ENCODE assay signal across 22 cellular contexts in the genomic region with DNA sequence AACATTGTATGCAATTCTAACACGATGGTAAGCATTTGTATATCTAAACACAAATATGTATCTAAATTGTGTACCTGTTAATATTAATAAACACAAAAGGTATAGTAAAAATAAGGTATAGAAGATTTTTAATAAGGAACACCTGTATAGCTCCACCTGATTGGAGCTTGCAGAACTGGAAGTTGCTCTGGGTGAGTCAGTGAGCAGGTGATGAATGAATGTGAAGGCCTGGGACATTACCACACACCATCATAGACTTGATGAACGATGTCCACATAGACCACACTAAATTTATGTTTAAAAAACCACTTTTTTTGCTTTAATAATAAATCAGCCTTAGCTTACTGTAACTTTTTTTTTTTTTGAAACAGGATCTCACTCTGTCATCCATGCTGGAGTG.
DNase-seq lines count a peak whose midpoint lies in the region; ATAC-seq, FAIRE-seq and TF ChIP-seq lines count a peak whose summit lies in the region.
"Had no signal": no experiment of that assay in that cellular context is flagged by ENCODE, and none has a peak within 500 bp of the region (broad histone marks: within the 10 kb centered on the region; RNA-seq: fewer than 3 reads in every experiment).

No MANE protein-coding gene starts in this region.

- no peak overlapping the region for H3K27ac ChIP-seq in trophoblast cell (ENCODE audit: low read depth, low read length)
- no peak overlapping the region for H3K27ac ChIP-seq in left lung
- H3K27ac ChIP-seq: BLaER1 had no signal

- H3K9me3 ChIP-seq in trophoblast cell (ENCODE audit: insufficient read depth, low read depth, low read length) (peaks cover 2% of the 10 kb centered on the region), left lung (no peaks in the 10 kb centered on the region)
- H3K9me3 ChIP-seq: BE2C, BLaER1, Caco-2 had no signal

- intact Hi-C loops in left lung (cut with DNase I) = no loop called here

- H3K4me3 ChIP-seq in bronchial epithelial cell (ENCODE audit: low read depth, low read length) (no peak overlapping the region), trophoblast cell (ENCODE audit: low read depth, low read length) (no peak overlapping the region), left lung (no peak overlapping the region)
- H3K4me3 ChIP-seq: BLaER1 had no signal

- no peak overlapping the region for H2BK5ac ChIP-seq in trophoblast cell (ENCODE audit: low read depth, low read length, poor library complexity)

- no peak overlapping the region for H2BK120ac ChIP-seq in trophoblast cell (ENCODE audit: insufficient read depth, low read length, poor library complexity)

- H3K4me1 ChIP-seq in trophoblast cell (ENCODE audit: control insufficient read depth in 1 of 2, insufficient read depth in 2 of 2, low read length in 2 of 2) = no peaks in the 10 kb centered on the region
- no peaks in the 10 kb centered on the region for H3K4me1 ChIP-seq in left lung
- H3K4me1 ChIP-seq: BE2C, BLaER1, Caco-2 had no signal

- ATAC-seq in esophagus mucosa (peak; percentile 52), GM18517 (IDR thresholded peaks at IDR 0.05; ENCODE audit: unreplicated experiment) (no peak), left lung (no peak)
- ATAC-seq: CD8-positive, alpha-beta T cell had no signal

- H3K4ac ChIP-seq in trophoblast cell (ENCODE audit: low read depth, low read length) = no peak overlapping the region

- H3K27me3 ChIP-seq in bronchial epithelial cell (ENCODE audit: control insufficient read depth, insufficient read depth, low read length) (no peaks in the 10 kb centered on the region), trophoblast cell (ENCODE audit: insufficient read depth, low read length) (no peaks in the 10 kb centered on the region), left lung (peaks cover 0 to 4% of the 10 kb centered on the region in 2 donors)
- H3K27me3 ChIP-seq: BE2C, BLaER1 had no signal

- peak; percentile 11 for DNase-seq in amniotic epithelial cell (ENCODE audit: low read depth)
- peak; percentile 45 for DNase-seq in bronchial epithelial cell (ENCODE audit: low read depth)
- peak; percentile 13 to 40 for DNase-seq in trophoblast cell
- no peak for DNase-seq in foreskin melanocyte
- no peak for DNase-seq in left lung
- DNase-seq: 8988T; ACHN; BE2C; C1 segment of cervical spinal cord; Caco-2; Calu3; CD4-positive, alpha-beta T cell; CD8-positive, alpha-beta T cell; DMS79 treated with DMSO at 0.1 percent for 48 hours; GF-D8 had no signal

- no peak overlapping the region for H4K8ac ChIP-seq in trophoblast cell (ENCODE audit: low read depth, low read length)

- H3K36me3 ChIP-seq in bronchial epithelial cell (ENCODE audit: control insufficient read depth, insufficient read depth, low read length) = no peaks in the 10 kb centered on the region
- no peaks in the 10 kb centered on the region for H3K36me3 ChIP-seq in trophoblast cell (ENCODE audit: control insufficient read depth in 1 of 2, insufficient read depth in 2 of 2, low read length in 2 of 2)
- no peaks in the 10 kb centered on the region for H3K36me3 ChIP-seq in left lung
- H3K36me3 ChIP-seq: BE2C, BLaER1 had no signal

- H2AK5ac ChIP-seq in trophoblast cell (ENCODE audit: low read length) = no peak overlapping the region

- no peak overlapping the region for H3K14ac ChIP-seq in trophoblast cell (ENCODE audit: low read length)

- WGBS in trophoblast cell (ENCODE audit: extremely low coverage, insufficient coverage, insufficient read length) = no CpG with 5 or more reads among the region's 2 CpGs

- H2BK12ac ChIP-seq in trophoblast cell (ENCODE audit: low read length) = no peak overlapping the region

- H3K79me2 ChIP-seq in trophoblast cell (ENCODE audit: control insufficient read depth, insufficient read depth, low read length, poor library complexity) = no peaks in the 10 kb centered on the region

- no peak for TF ChIP-seq CTCF in bronchial epithelial cell (IDR thresholded peaks at IDR 0.05; ENCODE audit: insufficient read depth, low read length, severe bottlenecking)
- no peak for TF ChIP-seq CTCF in left lung (IDR thresholded peaks at IDR 0.05)

- H4K12ac ChIP-seq in trophoblast cell (ENCODE audit: low read depth, low read length) = no peak overlapping the region

- H3K4me2 ChIP-seq in trophoblast cell (ENCODE audit: low read length) = no peak overlapping the region
- H3K4me2 ChIP-seq: BLaER1 had no signal

- no peak for FAIRE-seq in bronchial epithelial cell (lab: Jason Lieb, UNC)
- FAIRE-seq: A204.1, D721Med, G401.6, GM12891 had no signal

- H4K91ac ChIP-seq in trophoblast cell (ENCODE audit: low read depth, low read length) = no peak overlapping the region

- H3K79me1 ChIP-seq in trophoblast cell (ENCODE audit: low read length) = no peaks in the 10 kb centered on the region

- no peak overlapping the region for H3K18ac ChIP-seq in trophoblast cell (ENCODE audit: low read length)

- no peak overlapping the region for H3K9ac ChIP-seq in trophoblast cell (ENCODE audit: low read length)
- H3K9ac ChIP-seq: BLaER1 had no signal

- H2AFZ ChIP-seq in trophoblast cell (ENCODE audit: insufficient read depth, low read length, poor library complexity) = no peak overlapping the region

- H3K23ac ChIP-seq in trophoblast cell (ENCODE audit: low read length) = peak overlapping the region; percentile 27

Comparison
In these comparisons a context has a peak if more than half of its experiments do, and no peak if none do; other contexts are left out.
1. DNase-seq: peak in amniotic epithelial cell (single experiment), bronchial epithelial cell (single experiment) and trophoblast cell (2 of 2); none in foreskin melanocyte (single experiment) and left lung (0 of 2).